8 cellular contexts compared by ENCODE assay signal in the genomic region with DNA sequence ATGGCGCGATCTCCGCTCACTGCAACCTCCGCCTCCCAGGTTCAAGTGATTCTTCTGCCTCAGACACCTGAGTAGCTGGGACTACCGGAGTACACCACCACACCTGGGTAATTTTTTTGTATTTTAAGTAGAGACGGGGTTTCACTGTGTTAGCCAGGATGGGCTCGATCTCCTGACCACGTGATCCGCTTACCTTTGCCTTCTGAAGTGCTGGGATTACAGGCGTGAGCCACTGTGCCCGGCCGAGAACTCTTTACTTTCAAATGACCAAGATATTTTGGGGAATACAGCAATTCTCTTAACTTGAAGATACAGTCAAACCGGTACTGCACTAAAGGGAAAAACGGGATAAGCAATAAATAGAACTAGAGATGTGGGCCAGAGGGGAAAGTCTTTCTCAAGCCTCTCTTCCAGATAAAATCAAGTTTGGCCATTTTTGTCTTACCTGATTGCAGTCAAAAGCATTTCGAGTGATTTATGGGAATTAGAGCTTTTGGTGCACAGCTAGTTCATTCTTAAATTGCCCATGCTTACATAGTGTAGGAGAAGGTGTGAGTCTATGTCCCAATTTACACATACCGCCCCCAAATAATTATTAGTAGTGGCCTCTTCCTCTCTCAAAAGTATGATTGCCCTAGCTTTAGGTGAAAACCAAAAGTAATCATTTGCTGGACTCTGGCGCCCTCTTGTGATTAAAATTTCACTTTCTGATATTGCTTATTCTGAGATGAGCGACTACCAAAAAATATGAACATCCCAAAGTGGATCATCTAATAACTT. TPM values are rescaled to one million over a fixed set of nuclear protein-coding genes. Genes with fewer than 3 reads are reported as not detected.
DNase-seq lines count a peak whose midpoint lies in the region; ATAC-seq and TF ChIP-seq lines count a peak whose summit lies in the region.

No MANE protein-coding gene starts in this region.

- H3K27me3 ChIP-seq in brain microvascular endothelial cell (replicated peaks), result no peaks in the 10 kb centered on the region

- TF ChIP-seq CTCF in brain microvascular endothelial cell (IDR thresholded peaks at IDR 0.05; ENCODE audit: low read depth, low read length, missing control alignments), result peak; percentile 53

- no peaks in the 10 kb centered on the region for H3K36me3 ChIP-seq in brain microvascular endothelial cell (replicated peaks)

- in situ Hi-C loops in brain microvascular endothelial cell (cut with HindIII; ENCODE audit: low pct_ligation_motif_present, low sequenced_read_pairs), result loop anchor here (10.0 kb wide), 1 partner anchor 303 kb away; no protein-coding TSS in a partner anchor

- ATAC-seq in HG03354 (IDR thresholded peaks at IDR 0.05; ENCODE audit: poor library complexity, severe bottlenecking, unreplicated experiment), result peak; percentile 71
- ATAC-seq in HG02588 (IDR thresholded peaks at IDR 0.05; ENCODE audit: unreplicated experiment), result no peak

- H3K27ac ChIP-seq in brain microvascular endothelial cell, result no peak overlapping the region

- no peak overlapping the region for H3K4me3 ChIP-seq in brain microvascular endothelial cell (ENCODE audit: low read depth, low read length)

- DNase-seq in AG20443 (ENCODE audit: low spot score), result peak; percentile 55
- peak; percentile 31 for DNase-seq in GM04504 (ENCODE audit: low read depth)
- DNase-seq in RPMI7951 (ENCODE audit: low read depth), result peak; percentile 37
- DNase-seq in brain microvascular endothelial cell, result peak; percentile 65
- peak; percentile 64 for DNase-seq in kidney glomerular epithelial cell (lab: John Stamatoyannopoulos, UW)
- DNase-seq in stimulated activated CD8-positive, alpha-beta memory T cell treated with anti-CD3 and anti-CD28 coated beads, Interleukin-4, amount 100 ng/mL, for 24 hours (ENCODE audit: low read depth), result peak; percentile 15

RNA-seq across cellular contexts. Expression of gene ABCG2, which starts 53.2 kb away (rescaled TPM):
- total RNA-seq in RPMI7951 (2014; rRNA removed; shearing (Covaris generic)), result 2.3 and 3.3 TPM in 2 replicates

Comparison
In these comparisons a context has a peak if more than half of its experiments do, and no peak if none do; other contexts are left out.
1. DNase-seq: peak in every context shown above with its lines; median percentile 65 in brain microvascular endothelial cell; 64 in kidney glomerular epithelial cell; 55 in AG20443; 37 in RPMI7951; 31 in GM04504; 15 in stimulated activated CD8-positive, alpha-beta memory T cell treated with anti-CD3 and anti-CD28 coated beads, Interleukin-4, amount 100 ng/mL, for 24 hours.